Comparison of ENCODE assay signal across 9 cellular contexts in the genomic region with DNA sequence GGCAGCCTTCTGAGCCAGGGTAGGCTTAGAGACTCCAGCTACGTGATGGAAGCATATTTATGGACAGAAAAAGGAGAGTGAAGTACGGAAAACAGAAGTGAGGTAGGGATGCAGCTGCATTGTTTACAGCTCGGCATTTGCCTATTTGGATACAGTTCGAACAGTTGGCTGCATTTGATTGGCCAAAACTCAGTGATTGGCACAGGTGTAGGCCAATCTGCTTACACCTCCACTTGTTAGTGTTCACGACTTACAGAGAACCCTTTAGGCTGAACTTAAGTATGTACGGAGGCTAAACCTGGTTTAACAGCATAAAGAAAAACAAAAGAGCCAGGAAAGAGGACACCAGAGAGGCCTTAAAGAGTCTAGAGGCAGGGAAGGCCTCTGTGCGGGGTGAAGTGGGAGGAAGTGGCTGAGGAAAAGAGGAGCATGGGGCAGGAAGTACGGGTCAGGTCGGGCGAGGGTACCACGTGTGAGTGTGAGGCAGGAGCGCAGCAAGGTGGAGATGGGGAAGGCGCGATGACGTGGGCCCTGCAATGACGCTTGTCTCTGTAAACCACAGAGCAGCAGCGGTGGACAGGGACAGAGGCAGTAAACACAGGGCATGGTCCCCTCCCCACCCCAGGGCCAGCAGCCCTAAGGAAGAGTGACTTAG. TPM values are rescaled to one million over a fixed set of nuclear protein-coding genes. Genes with fewer than 3 reads are reported as not detected.
DNase-seq lines count a peak whose midpoint lies in the region; ATAC-seq, FAIRE-seq and TF ChIP-seq lines count a peak whose summit lies in the region.
"Had no signal": no experiment of that assay in that cellular context is flagged by ENCODE, and none has a peak within 500 bp of the region (broad histone marks: within the 10 kb centered on the region; RNA-seq: fewer than 3 reads in every experiment).

No MANE protein-coding gene starts in this region.

- peak overlapping the region; percentile 93 for H3K27ac Mint-ChIP-seq in activated naive CD8-positive, alpha-beta T cell treated with anti-CD3 and anti-CD28 coated beads, Interleukin-2, amount 10 ng/mL, durations not matched to agents 7 days and 5 days

- DNase-seq in DMS53 (lab: John Stamatoyannopoulos, UW) (peak; percentile 40), DMS53 treated with DMSO at 0.1 percent for 48 hours (lab: John Stamatoyannopoulos, UW; ENCODE audit: unreplicated experiment) (no peak), T-helper 2 cell (peak in 4 of 5 experiments; percentile 32 to 83 (median 70)), medulla oblongata (ENCODE audit: extremely low spot score) (peak; percentile 54), testis (peak; percentile 78), RCC 7860 (ENCODE audit: low spot score) (no peak), NK-92 (lab: John Stamatoyannopoulos, UW; ENCODE audit: unreplicated experiment) (no peak)
- DNase-seq in activated naive CD8-positive, alpha-beta T cell treated with anti-CD3 and anti-CD28 coated beads, Interleukin-2, amount 10 ng/mL, durations not matched to agents 7 days and 5 days, result peak; percentile 66

- H3K27me3 ChIP-seq in testis, result no peaks in the 10 kb centered on the region

- no peaks in the 10 kb centered on the region for H3K36me3 ChIP-seq in testis (ENCODE audit: low read depth, missing control alignments)

- no peaks in the 10 kb centered on the region for H3K4me1 ChIP-seq in testis

- WGBS in testis, 2 donors, result 63 to 74% methylated on average over 17 of the region's 17 CpGs

- no peaks in the 10 kb centered on the region for H3K9me3 ChIP-seq in testis

- H3K36me3 Mint-ChIP-seq in activated naive CD8-positive, alpha-beta T cell treated with anti-CD3 and anti-CD28 coated beads, Interleukin-2, amount 10 ng/mL, durations not matched to agents 7 days and 5 days, result peaks cover 3% of the 10 kb centered on the region

- peak overlapping the region; percentile 62 for H3K4me3 Mint-ChIP-seq in activated naive CD8-positive, alpha-beta T cell treated with anti-CD3 and anti-CD28 coated beads, Interleukin-2, amount 10 ng/mL, durations not matched to agents 7 days and 5 days

- FAIRE-seq in RCC 7860 (lab: Jason Lieb, UNC), result no peak
- FAIRE-seq: A204.1 had no signal

- TF ChIP-seq CTCF in testis (IDR thresholded peaks at IDR 0.05), result no peak

- ATAC-seq in activated naive CD8-positive, alpha-beta T cell treated with anti-CD3 and anti-CD28 coated beads, Interleukin-2, amount 10 ng/mL, durations not matched to agents 7 days and 5 days (ENCODE audit: low read depth), result peak; percentile 83

- TF ChIP-seq POLR2A in testis (IDR thresholded peaks at IDR 0.05), result no peak

- intact Hi-C loops in testis (cut with DNase I; ENCODE audit: low total_unique reads), result no loop called here

- POLR2A ChIA-PET in activated naive CD8-positive, alpha-beta T cell treated with anti-CD3 and anti-CD28 coated beads, Interleukin-2, amount 10 ng/mL, durations not matched to agents 7 days and 5 days (lab: Charles Lee), result interaction anchor here (0.7 kb wide), 1 partner anchor 11 kb away, joined by 3 read pairs; no protein-coding TSS in a partner anchor

- H3K4me3 ChIP-seq in testis, result peak overlapping the region; percentile 19 to 32

- no peaks in the 10 kb centered on the region for H3K9me3 Mint-ChIP-seq in activated naive CD8-positive, alpha-beta T cell treated with anti-CD3 and anti-CD28 coated beads, Interleukin-2, amount 10 ng/mL, durations not matched to agents 7 days and 5 days

- no peak overlapping the region for H3K27ac ChIP-seq in testis

- H3K4me1 Mint-ChIP-seq in activated naive CD8-positive, alpha-beta T cell treated with anti-CD3 and anti-CD28 coated beads, Interleukin-2, amount 10 ng/mL, durations not matched to agents 7 days and 5 days, result peaks cover 70% of the 10 kb centered on the region

- peaks cover 2% of the 10 kb centered on the region for H3K27me3 Mint-ChIP-seq in activated naive CD8-positive, alpha-beta T cell treated with anti-CD3 and anti-CD28 coated beads, Interleukin-2, amount 10 ng/mL, durations not matched to agents 7 days and 5 days

RNA-seq across cellular contexts. Expression of gene RSPH1, which starts 32.0 kb away (rescaled TPM):
- not detected for total RNA-seq in activated naive CD8-positive, alpha-beta T cell treated with anti-CD3 and anti-CD28 coated beads, Interleukin-2, amount 10 ng/mL, durations not matched to agents 7 days and 5 days
- total RNA-seq in testis, result 10 to 100 TPM; 10.4 to 20.8 TPM
- 59.6 TPM for polyA plus RNA-seq in testis (ENCODE audit: insufficient read depth, low read depth, low replicate concordance)

RNA-seq across cellular contexts. Expression of gene SLC37A1, which starts 49.7 kb away (rescaled TPM):
- 10 to 100 TPM; 24.7 to 25.4 TPM for total RNA-seq in activated naive CD8-positive, alpha-beta T cell treated with anti-CD3 and anti-CD28 coated beads, Interleukin-2, amount 10 ng/mL, durations not matched to agents 7 days and 5 days
- total RNA-seq in testis, result 10 to 100 TPM; 22.6 to 24.3 TPM
- 48.3 TPM for polyA plus RNA-seq in testis (ENCODE audit: insufficient read depth, low read depth, low replicate concordance)

Comparison
In these comparisons a context has a peak if more than half of its experiments do, and no peak if none do; other contexts are left out.
1. DNase-seq: peak in DMS53 (single experiment), T-helper 2 cell (4 of 5), activated naive CD8-positive, alpha-beta T cell treated with anti-CD3 and anti-CD28 coated beads, Interleukin-2, amount 10 ng/mL, durations not matched to agents 7 days and 5 days (single experiment), medulla oblongata (single experiment) and testis (single experiment); none in DMS53 treated with DMSO at 0.1 percent for 48 hours (single experiment), RCC 7860 (single experiment) and NK-92 (single experiment).
2. RNA of gene RSPH1, which starts 32.0 kb away (total RNA-seq): 10.4 to 20.8 TPM in testis; not detected in activated naive CD8-positive, alpha-beta T cell treated with anti-CD3 and anti-CD28 coated beads, Interleukin-2, amount 10 ng/mL, durations not matched to agents 7 days and 5 days; every median in the first group is over 10 times any median in the second.